ENCODE assay signal across 24 cellular contexts in genomic region chr5:72558383-72558782, GRCh38. TPM values are rescaled to one million over a fixed set of nuclear protein-coding genes. Genes with fewer than 3 reads are reported as not detected.
DNase-seq lines count a peak whose midpoint lies in the region; ATAC-seq and TF ChIP-seq lines count a peak whose summit lies in the region.
"Had no signal": no experiment of that assay in that cellular context is flagged by ENCODE, and none has a peak within 500 bp of the region (broad histone marks: within the 10 kb centered on the region; RNA-seq: fewer than 3 reads in every experiment).

No MANE protein-coding gene starts in this region.

- no peak for TF ChIP-seq POLR2A in prostate gland (IDR thresholded peaks at IDR 0.05)

- H3K27ac ChIP-seq in prostate gland = no peak overlapping the region

- peaks cover 34% of the 10 kb centered on the region for H3K27me3 Mint-ChIP-seq in activated CD8-positive, alpha-beta memory T cell treated with anti-CD3 and anti-CD28 coated beads, Interleukin-2, amount 10 ng/mL, durations not matched to agents 7 days and 5 days

- H3K4me3 Mint-ChIP-seq in activated CD8-positive, alpha-beta memory T cell treated with anti-CD3 and anti-CD28 coated beads, Interleukin-2, amount 10 ng/mL, durations not matched to agents 7 days and 5 days = no peak overlapping the region
- H3K4me3 Mint-ChIP-seq: CD4-positive, alpha-beta T cell; immature natural killer cell; stimulated activated memory B cell treated with anti-CD40 and anti-IgM and Interleukin-4, amounts not matched to agents 10 μg/mL and 1 μg/mL and 100 μg/mL, for 72 hours had no signal

- H3K36me3 Mint-ChIP-seq in activated CD8-positive, alpha-beta memory T cell treated with anti-CD3 and anti-CD28 coated beads, Interleukin-2, amount 10 ng/mL, durations not matched to agents 7 days and 5 days = no peaks in the 10 kb centered on the region
- H3K36me3 Mint-ChIP-seq: immature natural killer cell; stimulated activated memory B cell treated with anti-CD40 and anti-IgM and Interleukin-4, amounts not matched to agents 10 μg/mL and 1 μg/mL and 100 μg/mL, for 72 hours had no signal

- H3K9me3 Mint-ChIP-seq in activated CD8-positive, alpha-beta memory T cell treated with anti-CD3 and anti-CD28 coated beads, Interleukin-2, amount 10 ng/mL, durations not matched to agents 7 days and 5 days (ENCODE audit: low read depth) = no peaks in the 10 kb centered on the region
- H3K9me3 Mint-ChIP-seq: CD4-positive, alpha-beta T cell; stimulated activated memory B cell treated with anti-CD40 and anti-IgM and Interleukin-4, amounts not matched to agents 10 μg/mL and 1 μg/mL and 100 μg/mL, for 72 hours had no signal

- WGBS in prostate gland = 81% methylated on average over 2 of the region's 2 CpGs

- no peak for TF ChIP-seq CTCF in prostate gland (IDR thresholded peaks at IDR 0.05)

- H3K4me1 Mint-ChIP-seq in activated CD8-positive, alpha-beta memory T cell treated with anti-CD3 and anti-CD28 coated beads, Interleukin-2, amount 10 ng/mL, durations not matched to agents 7 days and 5 days = peaks cover 8% of the 10 kb centered on the region

- DNase-seq in DMS 273 (lab: John Stamatoyannopoulos, UW; ENCODE audit: unreplicated experiment) (peak; percentile 87), NCI-H1694 (lab: John Stamatoyannopoulos, UW) (peak; percentile 52), cerebellum (ENCODE audit: low spot score) (peak; percentile 33), myocyte (ENCODE audit: low read depth) (peak; percentile 86), prostate gland (ENCODE audit: low spot score) (no peak)
- no peak for DNase-seq in activated CD8-positive, alpha-beta memory T cell treated with anti-CD3 and anti-CD28 coated beads, Interleukin-2, amount 10 ng/mL, durations not matched to agents 7 days and 5 days
- no peak for DNase-seq in stimulated activated naive CD4-positive, alpha-beta T cell (lab: John Stamatoyannopoulos, UW)
- DNase-seq: activated naive CD4-positive, alpha-beta T cell treated with anti-CD3 and anti-CD28 coated beads, Interleukin-2, amount 50 U/mL, for 16 hours; CD4-positive, alpha-beta T cell; DND-41; immature natural killer cell; KG1; left ventricle myocardium superior; MV-4-11; NCI-H187; NCI-H446 treated with DMSO at 0.1 percent for 48 hours; right lobe of liver had no signal

- no peak for ATAC-seq in activated CD8-positive, alpha-beta memory T cell treated with anti-CD3 and anti-CD28 coated beads, Interleukin-2, amount 10 ng/mL, durations not matched to agents 7 days and 5 days
- no peak for ATAC-seq in GM21723 (IDR thresholded peaks at IDR 0.05; ENCODE audit: unreplicated experiment)
- ATAC-seq: left ventricle myocardium superior; stimulated activated memory B cell treated with anti-CD40 and anti-IgM and Interleukin-4, amounts not matched to agents 10 μg/mL and 1 μg/mL and 100 μg/mL, for 72 hours had no signal

- CTCF ChIA-PET in activated CD8-positive, alpha-beta memory T cell treated with anti-CD3 and anti-CD28 coated beads, Interleukin-2, amount 10 ng/mL, durations not matched to agents 7 days and 5 days (lab: Charles Lee) = no interaction called here

- intact Hi-C loops in prostate gland (cut with DNase I) = no loop called here

- H3K36me3 ChIP-seq in prostate gland = no peaks in the 10 kb centered on the region
- H3K36me3 ChIP-seq: HAP-1, right lobe of liver, thoracic aorta had no signal

- no peak overlapping the region for H3K27ac Mint-ChIP-seq in activated CD8-positive, alpha-beta memory T cell treated with anti-CD3 and anti-CD28 coated beads, Interleukin-2, amount 10 ng/mL, durations not matched to agents 7 days and 5 days
- H3K27ac Mint-ChIP-seq: CD4-positive, alpha-beta T cell; immature natural killer cell; stimulated activated memory B cell treated with anti-CD40 and anti-IgM and Interleukin-4, amounts not matched to agents 10 μg/mL and 1 μg/mL and 100 μg/mL, for 72 hours had no signal

- no peak overlapping the region for H3K4me3 ChIP-seq in prostate gland
- H3K4me3 ChIP-seq: HAP-1, right lobe of liver, thoracic aorta had no signal

- no peaks in the 10 kb centered on the region for H3K9me3 ChIP-seq in prostate gland
- H3K9me3 ChIP-seq: HAP-1, right lobe of liver, thoracic aorta had no signal

- no peaks in the 10 kb centered on the region for H3K4me1 ChIP-seq in prostate gland (replicated peaks)
- H3K4me1 ChIP-seq: HAP-1 had no signal

- H3K27me3 ChIP-seq in prostate gland (replicated peaks; ENCODE audit: insufficient read depth) = no peaks in the 10 kb centered on the region
- H3K27me3 ChIP-seq: right lobe of liver had no signal

RNA-seq across cellular contexts. Expression of gene ZNF366, which starts 51.2 kb away (rescaled TPM):
- total RNA-seq in cerebellum = 1.1 TPM
- total RNA-seq in myocyte = 0.31 and 1.4 TPM in 2 replicates
- 0.43 TPM for polyA plus RNA-seq in myocyte (2012)
- total RNA-seq in activated CD8-positive, alpha-beta memory T cell treated with anti-CD3 and anti-CD28 coated beads, Interleukin-2, amount 10 ng/mL, durations not matched to agents 7 days and 5 days = not detected
- 1 to 10 TPM; 2.0 to 3.2 TPM for total RNA-seq in prostate gland
- total RNA-seq: activated CD8-positive, alpha-beta memory T cell treated with anti-CD3 and anti-CD28 coated beads for 36 hours; astrocyte; HT-29 had no signal

Comparison
In these comparisons a context has a peak if more than half of its experiments do, and no peak if none do; other contexts are left out.
1. DNase-seq: peak in DMS 273 (single experiment), NCI-H1694 (single experiment), cerebellum (single experiment) and myocyte (single experiment); none in activated CD8-positive, alpha-beta memory T cell treated with anti-CD3 and anti-CD28 coated beads, Interleukin-2, amount 10 ng/mL, durations not matched to agents 7 days and 5 days (single experiment), prostate gland (single experiment) and stimulated activated naive CD4-positive, alpha-beta T cell (0 of 6).